In the genomic region with DNA sequence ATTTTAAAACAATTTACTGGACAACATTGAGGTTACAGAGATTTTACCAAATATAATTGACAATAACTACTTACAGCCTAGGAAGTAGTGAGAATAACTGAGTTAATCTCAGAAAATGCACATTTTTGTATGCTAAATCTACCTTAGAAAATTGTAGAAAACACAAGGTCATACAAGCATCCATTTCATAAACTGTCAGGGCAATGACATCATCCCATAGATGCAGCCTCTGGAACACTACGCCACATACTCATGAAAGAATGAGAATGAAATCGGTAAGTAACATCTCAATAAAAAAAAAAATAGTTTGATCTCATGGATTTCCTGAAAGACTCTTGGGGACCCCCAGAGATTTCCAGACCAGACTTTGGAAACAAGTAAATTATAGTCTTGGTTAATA, we compare ENCODE assay signal across 3 cellular contexts.
TF ChIP-seq lines count a peak whose summit lies in the region.

No MANE protein-coding gene starts in this region.

TF ChIP-seq in HepG2, 621 proteins besides CTCF, POLR2A, EP300 and RAD21:
- TF ChIP-seq ZNF558 (CRISPR knock-in tag; IDR thresholded peaks at IDR 0.05; ENCODE audit: borderline replicate concordance) (no peak), ATF7 (IDR thresholded peaks at IDR 0.05) (peak; percentile 68), ATF7 (CRISPR knock-in tag; IDR thresholded peaks at IDR 0.05) (no peak), RBAK (CRISPR knock-in tag; IDR thresholded peaks at IDR 0.05) (no peak), HNRNPLL (IDR thresholded peaks at IDR 0.05; ENCODE audit: low read depth, low read length, poor library complexity, severe bottlenecking) (no peak), KAT2B (IDR thresholded peaks at IDR 0.05; ENCODE audit: borderline replicate concordance, low read depth, low read length) (no peak)
- TF ChIP-seq, protein P1, sequence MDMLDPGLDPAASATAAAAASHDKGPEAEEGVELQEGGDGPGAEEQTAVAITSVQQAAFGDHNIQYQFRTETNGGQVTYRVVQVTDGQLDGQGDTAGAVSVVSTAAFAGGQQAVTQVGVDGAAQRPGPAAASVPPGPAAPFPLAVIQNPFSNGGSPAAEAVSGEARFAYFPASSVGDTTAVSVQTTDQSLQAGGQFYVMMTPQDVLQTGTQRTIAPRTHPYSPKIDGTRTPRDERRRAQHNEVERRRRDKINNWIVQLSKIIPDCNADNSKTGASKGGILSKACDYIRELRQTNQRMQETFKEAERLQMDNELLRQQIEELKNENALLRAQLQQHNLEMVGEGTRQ (IDR thresholded peaks at IDR 0.05; ENCODE audit: low read depth, low read length): no peak
- TF ChIP-seq, protein P1 (CRISPR knock-in tag; IDR thresholded peaks at IDR 0.05; ENCODE audit: borderline replicate concordance): no peak
- TF ChIP-seq, protein P2, sequence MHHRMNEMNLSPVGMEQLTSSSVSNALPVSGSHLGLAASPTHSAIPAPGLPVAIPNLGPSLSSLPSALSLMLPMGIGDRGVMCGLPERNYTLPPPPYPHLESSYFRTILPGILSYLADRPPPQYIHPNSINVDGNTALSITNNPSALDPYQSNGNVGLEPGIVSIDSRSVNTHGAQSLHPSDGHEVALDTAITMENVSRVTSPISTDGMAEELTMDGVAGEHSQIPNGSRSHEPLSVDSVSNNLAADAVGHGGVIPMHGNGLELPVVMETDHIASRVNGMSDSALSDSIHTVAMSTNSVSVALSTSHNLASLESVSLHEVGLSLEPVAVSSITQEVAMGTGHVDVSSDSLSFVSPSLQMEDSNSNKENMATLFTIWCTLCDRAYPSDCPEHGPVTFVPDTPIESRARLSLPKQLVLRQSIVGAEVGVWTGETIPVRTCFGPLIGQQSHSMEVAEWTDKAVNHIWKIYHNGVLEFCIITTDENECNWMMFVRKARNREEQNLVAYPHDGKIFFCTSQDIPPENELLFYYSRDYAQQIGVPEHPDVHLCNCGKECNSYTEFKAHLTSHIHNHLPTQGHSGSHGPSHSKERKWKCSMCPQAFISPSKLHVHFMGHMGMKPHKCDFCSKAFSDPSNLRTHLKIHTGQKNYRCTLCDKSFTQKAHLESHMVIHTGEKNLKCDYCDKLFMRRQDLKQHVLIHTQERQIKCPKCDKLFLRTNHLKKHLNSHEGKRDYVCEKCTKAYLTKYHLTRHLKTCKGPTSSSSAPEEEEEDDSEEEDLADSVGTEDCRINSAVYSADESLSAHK (CRISPR knock-in tag; IDR thresholded peaks at IDR 0.05; ENCODE audit: borderline replicate concordance): no peak
- TF ChIP-seq, protein P3, sequence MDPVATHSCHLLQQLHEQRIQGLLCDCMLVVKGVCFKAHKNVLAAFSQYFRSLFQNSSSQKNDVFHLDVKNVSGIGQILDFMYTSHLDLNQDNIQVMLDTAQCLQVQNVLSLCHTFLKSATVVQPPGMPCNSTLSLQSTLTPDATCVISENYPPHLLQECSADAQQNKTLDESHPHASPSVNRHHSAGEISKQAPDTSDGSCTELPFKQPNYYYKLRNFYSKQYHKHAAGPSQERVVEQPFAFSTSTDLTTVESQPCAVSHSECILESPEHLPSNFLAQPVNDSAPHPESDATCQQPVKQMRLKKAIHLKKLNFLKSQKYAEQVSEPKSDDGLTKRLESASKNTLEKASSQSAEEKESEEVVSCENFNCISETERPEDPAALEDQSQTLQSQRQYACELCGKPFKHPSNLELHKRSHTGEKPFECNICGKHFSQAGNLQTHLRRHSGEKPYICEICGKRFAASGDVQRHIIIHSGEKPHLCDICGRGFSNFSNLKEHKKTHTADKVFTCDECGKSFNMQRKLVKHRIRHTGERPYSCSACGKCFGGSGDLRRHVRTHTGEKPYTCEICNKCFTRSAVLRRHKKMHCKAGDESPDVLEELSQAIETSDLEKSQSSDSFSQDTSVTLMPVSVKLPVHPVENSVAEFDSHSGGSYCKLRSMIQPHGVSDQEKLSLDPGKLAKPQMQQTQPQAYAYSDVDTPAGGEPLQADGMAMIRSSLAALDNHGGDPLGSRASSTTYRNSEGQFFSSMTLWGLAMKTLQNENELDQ (CRISPR knock-in tag; IDR thresholded peaks at IDR 0.05; ENCODE audit: borderline replicate concordance): no peak

TF ChIP-seq in HEK293, 187 proteins besides CTCF, POLR2A, EP300 and RAD21:
- TF ChIP-seq ZNF664 (tag by site-specific recombination; IDR thresholded peaks at IDR 0.05) (peak; percentile 79), YY1 (tag by site-specific recombination; IDR thresholded peaks at IDR 0.05) (no peak), ZNF626 (tag by site-specific recombination; IDR thresholded peaks at IDR 0.05) (no peak), ZNF335 (tag by site-specific recombination; conservative IDR thresholded peaks at IDR 0.05) (0 out of 2 replicates have a peak, but pooled peaks have one; percentile 25)
- TF ChIP-seq, protein P4, sequence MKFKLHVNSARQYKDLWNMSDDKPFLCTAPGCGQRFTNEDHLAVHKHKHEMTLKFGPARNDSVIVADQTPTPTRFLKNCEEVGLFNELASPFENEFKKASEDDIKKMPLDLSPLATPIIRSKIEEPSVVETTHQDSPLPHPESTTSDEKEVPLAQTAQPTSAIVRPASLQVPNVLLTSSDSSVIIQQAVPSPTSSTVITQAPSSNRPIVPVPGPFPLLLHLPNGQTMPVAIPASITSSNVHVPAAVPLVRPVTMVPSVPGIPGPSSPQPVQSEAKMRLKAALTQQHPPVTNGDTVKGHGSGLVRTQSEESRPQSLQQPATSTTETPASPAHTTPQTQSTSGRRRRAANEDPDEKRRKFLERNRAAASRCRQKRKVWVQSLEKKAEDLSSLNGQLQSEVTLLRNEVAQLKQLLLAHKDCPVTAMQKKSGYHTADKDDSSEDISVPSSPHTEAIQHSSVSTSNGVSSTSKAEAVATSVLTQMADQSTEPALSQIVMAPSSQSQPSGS (tag by site-specific recombination; IDR thresholded peaks at IDR 0.05; ENCODE audit: low read depth): peak; percentile 61

TF ChIP-seq in K562, 482 proteins besides CTCF, POLR2A, EP300 and RAD21:
- TF ChIP-seq POLR3A (IDR thresholded peaks at IDR 0.05; ENCODE audit: borderline replicate concordance, extremely low read depth, insufficient read depth, insufficient read length) (no peak), ZNF780A (CRISPR knock-in tag; IDR thresholded peaks at IDR 0.05) (no peak), ZFP1 (CRISPR knock-in tag; IDR thresholded peaks at IDR 0.05) (no peak), HMG20A (CRISPR knock-in tag; conservative IDR thresholded peaks at IDR 0.05) (no peak), THRAP3 (IDR thresholded peaks at IDR 0.05; ENCODE audit: borderline replicate concordance) (no peak)
- TF ChIP-seq, protein P5, sequence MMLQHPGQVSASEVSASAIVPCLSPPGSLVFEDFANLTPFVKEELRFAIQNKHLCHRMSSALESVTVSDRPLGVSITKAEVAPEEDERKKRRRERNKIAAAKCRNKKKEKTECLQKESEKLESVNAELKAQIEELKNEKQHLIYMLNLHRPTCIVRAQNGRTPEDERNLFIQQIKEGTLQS (IDR thresholded peaks at IDR 0.05): peak; percentile 60
- TF ChIP-seq, protein P5 (CRISPR knock-in tag; conservative IDR thresholded peaks at IDR 0.05): no peak
